In genomic region chr1:11581455-11581854, GRCh38 we compare ENCODE assay signal across 1 cellular context.
TF ChIP-seq lines count a peak whose summit lies in the region.

No MANE protein-coding gene starts in this region.

TF ChIP-seq in K562, 482 proteins besides CTCF, POLR2A, EP300 and RAD21 (continued from another document):
- TF ChIP-seq, protein P1, sequence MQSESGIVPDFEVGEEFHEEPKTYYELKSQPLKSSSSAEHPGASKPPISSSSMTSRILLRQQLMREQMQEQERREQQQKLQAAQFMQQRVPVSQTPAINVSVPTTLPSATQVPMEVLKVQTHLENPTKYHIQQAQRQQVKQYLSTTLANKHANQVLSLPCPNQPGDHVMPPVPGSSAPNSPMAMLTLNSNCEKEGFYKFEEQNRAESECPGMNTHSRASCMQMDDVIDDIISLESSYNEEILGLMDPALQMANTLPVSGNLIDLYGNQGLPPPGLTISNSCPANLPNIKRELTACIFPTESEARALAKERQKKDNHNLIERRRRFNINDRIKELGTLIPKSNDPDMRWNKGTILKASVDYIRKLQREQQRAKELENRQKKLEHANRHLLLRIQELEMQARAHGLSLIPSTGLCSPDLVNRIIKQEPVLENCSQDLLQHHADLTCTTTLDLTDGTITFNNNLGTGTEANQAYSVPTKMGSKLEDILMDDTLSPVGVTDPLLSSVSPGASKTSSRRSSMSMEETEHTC (IDR thresholded peaks at IDR 0.05) = no peak
